ENCODE assay signal across 35 cellular contexts in genomic region chr3:180138871-180139270, GRCh38.
"Had no signal": no experiment of that assay in that cellular context is flagged by ENCODE, and none has a peak within 500 bp of the region (broad histone marks: within the 10 kb centered on the region; RNA-seq: fewer than 3 reads in every experiment).

No MANE protein-coding gene starts in this region.

- H3K9me3 ChIP-seq: MG63 had no signal

- DNase-seq: Karpas-422, Kasumi-1, MG63, MM.1S, MV-4-11, NCI-H1048, NCI-H1092, NCI-H1092 treated with DMSO at 0.1 percent for 48 hours, NCI-H1105, NCI-H1105 treated with DMSO at 0.1 percent for 48 hours, NCI-H1417, NCI-H1417 treated with DMSO at 0.1 percent for 48 hours, NCI-H1436, NCI-H1436 treated with DMSO at 0.1 percent for 48 hours, NCI-H146, NCI-H1694, NCI-H1694 treated with DMSO at 0.1 percent for 48 hours, NCI-H187, NCI-H187 treated with DMSO at 0.1 percent for 48 hours, NCI-H1930, NCI-H2029, NCI-H2029 treated with DMSO at 0.1 percent for 48 hours, NCI-H2081, NCI-H2081 treated with DMSO at 0.1 percent for 48 hours, NCI-H2107, NCI-H2171, NCI-H2171 treated with DMSO at 0.1 percent for 48 hours, NCI-H2227 treated with DMSO at 0.1 percent for 48 hours, NCI-H226, NCI-H345, NCI-H446, NCI-H446 treated with DMSO at 0.1 percent for 48 hours, NCI-H510A, NCI-H510A treated with DMSO at 0.1 percent for 48 hours, NCI-H524 had no signal

- H3K36me3 ChIP-seq: MG63 had no signal

- H3K27me3 ChIP-seq: MG63 had no signal

- H3K4me3 ChIP-seq: MG63 had no signal
